Comparison of ENCODE assay signal across 1 cellular context in the genomic region with DNA sequence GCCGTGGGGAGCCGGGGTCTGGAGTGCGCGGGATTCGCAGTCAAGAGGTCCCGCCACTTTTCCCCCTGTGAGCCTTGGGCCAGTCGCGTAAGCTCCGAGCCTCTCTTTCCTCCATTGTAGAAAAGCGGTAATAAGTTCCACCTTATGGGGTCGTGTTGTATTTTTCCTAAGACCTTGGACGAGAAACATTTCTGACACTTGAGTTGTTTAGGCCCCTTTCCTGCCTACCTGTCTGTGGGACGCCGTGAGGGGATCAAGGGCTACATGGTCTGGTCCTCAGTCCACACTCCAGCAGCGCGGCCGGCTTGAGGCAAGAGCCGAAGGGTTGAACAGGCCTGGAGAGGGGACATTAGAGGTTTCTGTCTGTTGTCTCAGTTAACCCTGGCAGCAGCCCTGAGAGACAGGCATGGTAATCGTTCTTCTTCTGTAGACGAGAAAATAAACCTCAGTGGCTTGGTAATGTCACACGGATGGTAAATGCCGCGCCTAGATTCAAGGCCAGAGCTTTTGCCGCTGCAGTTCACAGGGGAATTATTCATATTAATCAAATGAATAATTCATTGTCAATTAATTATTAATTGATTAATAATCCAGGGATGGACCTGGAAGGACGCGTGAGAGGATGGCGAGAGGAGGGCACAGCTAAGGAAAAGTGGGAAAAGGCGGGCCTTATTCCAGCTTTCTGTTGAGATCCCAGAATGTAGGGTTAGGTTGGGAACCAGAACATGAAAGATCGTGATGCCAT.
TF ChIP-seq lines count a peak whose summit lies in the region.

No MANE protein-coding gene starts in this region.

TF ChIP-seq in H1, 55 proteins besides CTCF, POLR2A, EP300 and RAD21:
- TF ChIP-seq PHF8 (conservative IDR thresholded peaks at IDR 0.05; ENCODE audit: low read depth, low read length), result peak; percentile 47; the same call in 1 of the 2 replicates
- no peak for TF ChIP-seq SUZ12 (IDR thresholded peaks at IDR 0.05; ENCODE audit: low read length)
- no peak for TF ChIP-seq SIRT6 (IDR thresholded peaks at IDR 0.05; ENCODE audit: low read length)
- TF ChIP-seq, protein P1, sequence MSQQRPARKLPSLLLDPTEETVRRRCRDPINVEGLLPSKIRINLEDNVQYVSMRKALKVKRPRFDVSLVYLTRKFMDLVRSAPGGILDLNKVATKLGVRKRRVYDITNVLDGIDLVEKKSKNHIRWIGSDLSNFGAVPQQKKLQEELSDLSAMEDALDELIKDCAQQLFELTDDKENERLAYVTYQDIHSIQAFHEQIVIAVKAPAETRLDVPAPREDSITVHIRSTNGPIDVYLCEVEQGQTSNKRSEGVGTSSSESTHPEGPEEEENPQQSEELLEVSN (IDR thresholded peaks at IDR 0.05), result 0 out of 2 replicates have a peak, but pooled peaks have one; percentile 22
- TF ChIP-seq CREB1 (IDR thresholded peaks at IDR 0.05), result no peak
- no peak for TF ChIP-seq POU5F1 (IDR thresholded peaks at IDR 0.05; ENCODE audit: low read depth, low read length)
TF ChIP-seq in H1: peak in this region for 2.
